In genomic region chr21:44353200-44353970, GRCh38 we compare ENCODE assay signal across 8 cellular contexts. TPM values are rescaled to one million over a fixed set of nuclear protein-coding genes. Genes with fewer than 3 reads are reported as not detected.
A peak's percentile ranks its signal among the peaks of the same experiment; 100 is the strongest.
DNase-seq lines count a peak whose midpoint lies in the region; ATAC-seq and TF ChIP-seq lines count a peak whose summit lies in the region.

TSS of gene TRPM2 (plus strand) at chr21:44353621. CDS start at chr21:44353701, 80 bp downstream.

- CTCF ChIA-PET in T-cell (lab: Charles Lee) = no interaction called here

- H2BK15ac ChIP-seq in mesenchymal stem cell (ENCODE audit: low read depth, poor library complexity, severe bottlenecking) = no peak within 1 kb of the TSS

- H3K36me3 ChIP-seq in mesenchymal stem cell (ENCODE audit: control insufficient read depth in 1 of 2, insufficient read depth in 2 of 2, low read depth in 1 of 2, low read length in 2 of 2) = no peaks in the 10 kb centered on the region

- H3K27ac ChIP-seq in mesenchymal stem cell (ENCODE audit: low read length, poor library complexity, severe bottlenecking) = no peak within 1 kb of the TSS

- no peak within 1 kb of the TSS for H2AFZ ChIP-seq in mesenchymal stem cell (ENCODE audit: low read depth, low read length)

- H3K27me3 Mint-ChIP-seq in T-cell (peaks cover 0 to 19% of the 10 kb centered on the region in 2 donors), type B pancreatic cell (peaks cover 8% of the 10 kb centered on the region)
- H3K27me3 Mint-ChIP-seq in stimulated activated memory B cell treated with anti-CD40 and anti-IgM and Interleukin-4, amounts not matched to agents 10 μg/mL and 1 μg/mL and 100 μg/mL, for 72 hours = peaks cover 16% of the 10 kb centered on the region

- no peak within 1 kb of the TSS for H3K4me3 ChIP-seq in fibroblast of pulmonary artery (replicated peaks; ENCODE audit: low read depth, low read length)
- peak within 1 kb of the TSS in 1 of 2 experiments; percentile 36 for H3K4me3 ChIP-seq in mesenchymal stem cell (ENCODE audit: insufficient read depth in 1 of 2, low read depth in 1 of 2, low read length in 2 of 2)

- ATAC-seq in T-cell (replicated peaks in 1 of 4) (peak; percentile 85 to 90 (median 89)), HG03139 (IDR thresholded peaks at IDR 0.05; ENCODE audit: unreplicated experiment) (no peak)
- ATAC-seq in stimulated activated memory B cell treated with anti-CD40 and anti-IgM and Interleukin-4, amounts not matched to agents 10 μg/mL and 1 μg/mL and 100 μg/mL, for 72 hours = peak; percentile 48

- POLR2A ChIA-PET in T-cell (lab: Charles Lee) = no interaction called here

- no peak within 1 kb of the TSS for H4K8ac ChIP-seq in mesenchymal stem cell (ENCODE audit: low read length)

- H4K91ac ChIP-seq in mesenchymal stem cell (ENCODE audit: low read length) = no peak within 1 kb of the TSS

- H3K9ac ChIP-seq in mesenchymal stem cell (ENCODE audit: low read length) = no peak within 1 kb of the TSS

- H3K27ac Mint-ChIP-seq in T-cell = peak within 1 kb of the TSS; percentile 79 to 81
- peak within 1 kb of the TSS; percentile 76 for H3K27ac Mint-ChIP-seq in stimulated activated memory B cell treated with anti-CD40 and anti-IgM and Interleukin-4, amounts not matched to agents 10 μg/mL and 1 μg/mL and 100 μg/mL, for 72 hours
- H3K27ac Mint-ChIP-seq in type B pancreatic cell = no peak within 1 kb of the TSS

- H3K36me3 Mint-ChIP-seq in T-cell (no peaks in the 10 kb centered on the region), type B pancreatic cell (no peaks in the 10 kb centered on the region)
- H3K36me3 Mint-ChIP-seq in stimulated activated memory B cell treated with anti-CD40 and anti-IgM and Interleukin-4, amounts not matched to agents 10 μg/mL and 1 μg/mL and 100 μg/mL, for 72 hours = peaks cover 4% of the 10 kb centered on the region

- H2BK5ac ChIP-seq in mesenchymal stem cell (ENCODE audit: low read depth, low read length, poor library complexity, severe bottlenecking) = no peak within 1 kb of the TSS

- 83% methylated on average over 21 of the region's 21 CpGs for WGBS in mesenchymal stem cell

- no peak within 1 kb of the TSS for H3K23ac ChIP-seq in mesenchymal stem cell (ENCODE audit: low read length in 2 of 2)

- no peak within 1 kb of the TSS for H2BK120ac ChIP-seq in mesenchymal stem cell (ENCODE audit: low read depth, low read length)

- no peak within 1 kb of the TSS for H2BK12ac ChIP-seq in mesenchymal stem cell (ENCODE audit: low read length in 2 of 2)

- no peak for TF ChIP-seq CTCF in fibroblast of pulmonary artery (IDR thresholded peaks at IDR 0.05; ENCODE audit: low read length, missing control alignments)
- TF ChIP-seq CTCF in type B pancreatic cell (conservative IDR thresholded peaks at IDR 0.05) = no peak

- H3K27me3 ChIP-seq in mesenchymal stem cell (ENCODE audit: control insufficient read depth in 1 of 2, insufficient read depth in 1 of 2, low read length in 2 of 2) = peaks cover 41 to 76% of the 10 kb centered on the region in 2 experiments

- peaks cover 6% of the 10 kb centered on the region for H3K4me1 ChIP-seq in mesenchymal stem cell (ENCODE audit: control insufficient read depth, insufficient read depth, low read depth, low read length)

- no peak within 1 kb of the TSS for H3K4ac ChIP-seq in mesenchymal stem cell (ENCODE audit: low read depth in 1 of 2, low read length in 2 of 2)

- H3K9me3 Mint-ChIP-seq in T-cell = no peaks in the 10 kb centered on the region
- H3K9me3 Mint-ChIP-seq in stimulated activated memory B cell treated with anti-CD40 and anti-IgM and Interleukin-4, amounts not matched to agents 10 μg/mL and 1 μg/mL and 100 μg/mL, for 72 hours = no peaks in the 10 kb centered on the region
- H3K9me3 Mint-ChIP-seq in type B pancreatic cell = no peaks in the 10 kb centered on the region

- H2AK5ac ChIP-seq in mesenchymal stem cell (ENCODE audit: low read length, severe bottlenecking) = no peak within 1 kb of the TSS

- H3K14ac ChIP-seq in mesenchymal stem cell (ENCODE audit: low read length in 2 of 2) = no peak within 1 kb of the TSS

- H3K4me2 ChIP-seq in mesenchymal stem cell (ENCODE audit: low read length, poor library complexity, severe bottlenecking) = no peak within 1 kb of the TSS

- H3K4me1 Mint-ChIP-seq in T-cell = peaks cover 46 to 51% (median 50%) of the 10 kb centered on the region in 3 donors
- peaks cover 45% of the 10 kb centered on the region for H3K4me1 Mint-ChIP-seq in stimulated activated memory B cell treated with anti-CD40 and anti-IgM and Interleukin-4, amounts not matched to agents 10 μg/mL and 1 μg/mL and 100 μg/mL, for 72 hours
- no peaks in the 10 kb centered on the region for H3K4me1 Mint-ChIP-seq in type B pancreatic cell (ENCODE audit: unreplicated experiment)

- H3K4me3 Mint-ChIP-seq in T-cell (peak within 1 kb of the TSS; percentile 72 to 84 (median 79)), type B pancreatic cell (no peak within 1 kb of the TSS)
- H3K4me3 Mint-ChIP-seq in stimulated activated memory B cell treated with anti-CD40 and anti-IgM and Interleukin-4, amounts not matched to agents 10 μg/mL and 1 μg/mL and 100 μg/mL, for 72 hours = peak within 1 kb of the TSS; percentile 64

- H3K9me3 ChIP-seq in mesenchymal stem cell (ENCODE audit: control insufficient read depth, low read length) = peaks cover 5% of the 10 kb centered on the region

- no peaks in the 10 kb centered on the region for H3K79me1 ChIP-seq in mesenchymal stem cell (replicated peaks; ENCODE audit: low read length, poor library complexity, severe bottlenecking)

- no peak within 1 kb of the TSS for H3K18ac ChIP-seq in mesenchymal stem cell (ENCODE audit: low read depth in 1 of 2, low read length in 2 of 2)

- DNase-seq in stimulated activated CD4-positive, alpha-beta T cell treated with anti-CD3 and anti-CD28 coated beads, Interleukin-4, amount 100 ng/mL, for 1 hour = peak; percentile 31
- no peak for DNase-seq in stimulated activated CD4-positive, alpha-beta T cell treated with anti-CD3 and anti-CD28 coated beads, Interleukin-12 subunit alpha, Interleukin-12 subunit beta, amount 100 ng/mL, for 4 hours
- DNase-seq in T-cell (peak in 21 of 34 experiments; percentile 12 to 45 (median 24)), fibroblast of pulmonary artery (ENCODE audit: low read depth) (peak; percentile 50), mesenchymal stem cell (no peak), type B pancreatic cell (ENCODE audit: extremely low spot score, unreplicated experiment) (no peak)

RNA-seq across cellular contexts. Expression of gene TRPM2, which starts in this region (rescaled TPM):
- total RNA-seq in T-cell (1 to 10 TPM; 1.2 to 8.6 (median 3.6) TPM), type B pancreatic cell (ENCODE audit: low replicate concordance) (0.05 and 0.07 TPM in 2 replicates)
- 0.21 TPM for polyA plus RNA-seq in mesenchymal stem cell (2013, experiment 1 of 2)
- 0.23 TPM for polyA plus RNA-seq in mesenchymal stem cell (2013, experiment 2 of 2)

Comparison
In these comparisons a context has a peak if more than half of its experiments do, and no peak if none do; other contexts are left out.
1. DNase-seq: peak in stimulated activated CD4-positive, alpha-beta T cell treated with anti-CD3 and anti-CD28 coated beads, Interleukin-4, amount 100 ng/mL, for 1 hour (single experiment), T-cell (21 of 34) and fibroblast of pulmonary artery (single experiment); none in stimulated activated CD4-positive, alpha-beta T cell treated with anti-CD3 and anti-CD28 coated beads, Interleukin-12 subunit alpha, Interleukin-12 subunit beta, amount 100 ng/mL, for 4 hours (single experiment), mesenchymal stem cell (single experiment) and type B pancreatic cell (single experiment).